Comparison of ENCODE assay signal across 8 cellular contexts in the genomic region with DNA sequence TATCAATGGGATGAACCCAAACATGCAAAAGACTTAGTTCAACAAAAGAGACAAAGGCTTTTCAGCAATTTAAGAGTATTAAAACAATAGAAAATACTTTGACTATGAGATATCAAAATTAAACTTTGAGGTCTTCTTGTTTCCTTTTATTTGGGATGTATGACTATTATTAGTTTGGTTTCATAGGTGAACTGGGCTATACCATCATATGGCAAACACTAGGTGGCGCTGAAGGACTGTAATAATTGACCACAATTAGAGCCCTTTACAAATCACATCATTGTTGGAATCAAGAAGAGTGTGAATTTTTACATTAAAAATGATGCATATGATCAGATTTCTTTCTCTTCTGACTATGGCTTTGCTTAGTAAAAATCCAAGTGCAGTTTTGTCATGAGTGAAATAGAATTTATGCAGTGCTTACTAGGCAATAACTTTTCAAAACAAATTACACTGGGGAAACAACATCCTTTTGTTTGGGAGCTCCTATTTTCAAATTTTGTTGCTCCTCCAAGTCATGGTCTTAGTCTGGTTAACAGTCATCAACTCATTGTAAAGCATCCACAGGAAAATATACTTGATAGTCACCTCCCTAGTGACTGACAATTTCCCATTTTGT. TPM values are rescaled to one million over a fixed set of nuclear protein-coding genes. Genes with fewer than 3 reads are reported as not detected.
DNase-seq lines count a peak whose midpoint lies in the region; ATAC-seq and TF ChIP-seq lines count a peak whose summit lies in the region.

No MANE protein-coding gene starts in this region.

- H3K9me3 ChIP-seq in Caco-2, result no peaks in the 10 kb centered on the region

- DNase-seq in Caco-2 (peak; percentile 58 to 70), NCI-H345 (lab: John Stamatoyannopoulos, UW) (peak; percentile 83), glomerular endothelial cell (ENCODE audit: extremely low read depth, low read depth, low spot score) (peak; percentile 39), skeletal muscle cell (ENCODE audit: low read depth) (peak; percentile 12)
- DNase-seq in activated CD4-positive, alpha-beta T cell treated with anti-CD3 and anti-CD28 coated beads, Interleukin-2, amount 50 U/mL, for 48 hours, result peak; percentile 19 to 41

- no peaks in the 10 kb centered on the region for H3K27me3 ChIP-seq in Caco-2 (replicated peaks; ENCODE audit: control insufficient read depth, insufficient read depth, low read length)

- CTCF ChIA-PET in Caco-2 (lab: Charles Lee), result interaction anchor here (0.7 to 1.4 kb wide), 4 partner anchors 15 to 405 kb away, joined by 3 to 5 read pairs (median 3); partner anchors contain the start of gene NXPH1

- no peaks in the 10 kb centered on the region for H3K4me1 ChIP-seq in Caco-2

- peaks cover 3% of the 10 kb centered on the region for H3K27me3 Mint-ChIP-seq in Caco-2 (ENCODE audit: insufficient read depth, unreplicated experiment)

- no peak overlapping the region for H3K4me3 Mint-ChIP-seq in Caco-2 (ENCODE audit: unreplicated experiment)

- no peaks in the 10 kb centered on the region for H3K9me3 Mint-ChIP-seq in Caco-2 (ENCODE audit: unreplicated experiment)

- POLR2A ChIA-PET in Caco-2 (lab: Charles Lee), result no interaction called here

- TF ChIP-seq CTCF in Caco-2 (IDR thresholded peaks at IDR 0.05; ENCODE audit: insufficient read depth in 1 of 2, low read depth in 1 of 2, low read length in 1 of 2, severe bottlenecking in 1 of 2, unreplicated experiment in 1 of 2), result peak; percentile 70 to 81

- H3K36me3 ChIP-seq in Caco-2 (ENCODE audit: control insufficient read depth, insufficient read depth, low read length), result no peaks in the 10 kb centered on the region

- no peaks in the 10 kb centered on the region for H3K4me1 Mint-ChIP-seq in Caco-2 (ENCODE audit: low read depth, unreplicated experiment)

- H3K4me3 ChIP-seq in Caco-2 (ENCODE audit: low read depth, low read length), result no peak overlapping the region
- no peak overlapping the region for H3K4me3 ChIP-seq in skeletal muscle cell (ENCODE audit: low read depth, low read length)

- H3K36me3 Mint-ChIP-seq in Caco-2 (ENCODE audit: insufficient read depth, unreplicated experiment), result no peaks in the 10 kb centered on the region

- no peak overlapping the region for H3K27ac Mint-ChIP-seq in Caco-2 (ENCODE audit: unreplicated experiment)

- no TSS peak for BruUV-seq in Caco-2 (replicated peaks; lab: Mats Ljungman, UMichigan)

- ATAC-seq in GM18861 (IDR thresholded peaks at IDR 0.05; ENCODE audit: unreplicated experiment) (peak; percentile 75), HG03103 (IDR thresholded peaks at IDR 0.05; ENCODE audit: low read depth, unreplicated experiment) (peak; percentile 86), GM19035 (IDR thresholded peaks at IDR 0.05; ENCODE audit: unreplicated experiment) (no peak)

- intact Hi-C loops in Caco-2 (cut with micrococcal nuclease; ENCODE audit: unreplicated experiment), result loop anchor here (1.0 kb wide), 4 partner anchors 306 to 673 kb away; no protein-coding TSS in a partner anchor

RNA-seq across cellular contexts. Expression of gene NXPH1, which starts 14.7 kb away (rescaled TPM):
- total RNA-seq in Caco-2 (2022) (1.2 and 3.1 TPM in 2 replicates), glomerular endothelial cell (not detected in 2 replicates)

Comparison
In these comparisons a context has a peak if more than half of its experiments do, and no peak if none do; other contexts are left out.
1. DNase-seq: peak in every context shown above with its lines; median percentile 83 in NCI-H345; 64 in Caco-2; 39 in glomerular endothelial cell; 30 in activated CD4-positive, alpha-beta T cell treated with anti-CD3 and anti-CD28 coated beads, Interleukin-2, amount 50 U/mL, for 48 hours; 12 in skeletal muscle cell.